ENCODE assay signal across 18 cellular contexts in the genomic region with DNA sequence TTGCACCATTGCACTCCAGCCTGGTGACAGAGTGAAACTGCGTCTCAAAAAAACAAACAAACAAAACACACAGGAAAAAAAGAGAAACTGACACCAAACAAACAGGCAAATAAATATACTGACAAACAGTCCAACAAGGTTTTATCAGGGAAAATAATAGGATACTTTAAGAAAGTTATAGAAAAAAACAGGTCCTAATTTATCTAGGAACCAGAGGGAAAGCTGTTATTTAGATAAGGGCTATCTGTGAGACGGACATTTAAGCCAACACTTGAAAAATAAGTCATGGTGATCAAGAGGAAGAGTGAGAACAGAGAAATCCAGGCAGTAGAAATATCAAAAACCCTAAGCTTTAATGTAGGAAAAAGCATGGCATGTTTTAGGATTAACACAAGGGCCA.
DNase-seq lines count a peak whose midpoint lies in the region; ATAC-seq and TF ChIP-seq lines count a peak whose summit lies in the region.
"Had no signal": no experiment of that assay in that cellular context is flagged by ENCODE, and none has a peak within 500 bp of the region (broad histone marks: within the 10 kb centered on the region; RNA-seq: fewer than 3 reads in every experiment).

No MANE protein-coding gene starts in this region.

- H3K27ac Mint-ChIP-seq in activated T-cell treated with anti-CD3 and anti-CD28 coated beads, Interleukin-2, amount 50 U/mL, for 72 hours, result peak overlapping the region; percentile 88
- peak overlapping the region; percentile 47 for H3K27ac Mint-ChIP-seq in activated T-helper 2 cell treated with anti-CD3 and anti-CD28 coated beads, Interferon-gamma antibody, Interleukin-2, Interleukin-4, amounts not matched to agents 10 μg/mL and 5 μg/mL and 100 μg/mL, durations not matched to agents 14 hours and 24 hours and 36 hours
- peak overlapping the region; percentile 85 to 87 for H3K27ac Mint-ChIP-seq in natural killer cell

- intact Hi-C loops in activated T-helper 2 cell treated with anti-CD3 and anti-CD28 coated beads, Interferon-gamma antibody, Interleukin-2, Interleukin-4, amounts not matched to agents 10 μg/mL and 5 μg/mL and 100 μg/mL, durations not matched to agents 14 hours and 24 hours and 36 hours (cut with micrococcal nuclease), result loop anchor here (1.0 to 10.0 kb wide), 2 partner anchors 8 to 1245 kb away; partner anchors contain the start of gene WRNIP1
- intact Hi-C loops in natural killer cell (cut with micrococcal nuclease) (loop anchor here (10.0 kb wide), 1 partner anchor 765 kb away; the partner anchor contains the start of gene CDYL), spleen (cut with DNase I; ENCODE audit: low total_unique reads) (no loop called here)

- H3K4me1 ChIP-seq in HEK293 (ENCODE audit: control insufficient read depth, insufficient read depth, low read length) (peaks cover 12% of the 10 kb centered on the region), spleen (peaks cover 5 to 67% (median 24%) of the 10 kb centered on the region in 6 donors)

- no peak overlapping the region for H3K4me3 ChIP-seq in HEK293 (ENCODE audit: low read depth, low read length)
- H3K4me3 ChIP-seq in spleen, result no peak overlapping the region
- H3K4me3 ChIP-seq: mucosa of descending colon, prostate gland had no signal

- no peak for DNase-seq in activated T-cell treated with anti-CD3 and anti-CD28 coated beads, Interleukin-2, amount 50 U/mL, for 72 hours
- no peak for DNase-seq in activated T-cell treated with anti-CD3 and anti-CD28 coated beads, Interleukin-2, amount 50 U/mL, for 1 hour
- DNase-seq in activated T-helper 2 cell treated with anti-CD3 and anti-CD28 coated beads, Interferon-gamma antibody, Interleukin-2, Interleukin-4, amounts not matched to agents 10 μg/mL and 5 μg/mL and 100 μg/mL, durations not matched to agents 14 hours and 24 hours and 36 hours (ENCODE audit: low spot score), result no peak
- DNase-seq in natural killer cell, result no peak
- DNase-seq in spleen, result no peak
- DNase-seq in NCI-H187 treated with DMSO at 0.1 percent for 48 hours (lab: John Stamatoyannopoulos, UW), result no peak
- DNase-seq: activated CD4-positive, alpha-beta T cell treated with anti-CD3 and anti-CD28 coated beads for 4 hours; cerebellar nuclear complex; DMS79; H7; islet precursor cell; MM.1S; mucosa of descending colon; NCI-H1436; NCI-H526 treated with DMSO at 0.1 percent for 48 hours had no signal

- ATAC-seq in activated T-cell treated with anti-CD3 and anti-CD28 coated beads, Interleukin-2, amount 50 U/mL, for 72 hours (replicated peaks in 1 of 2), result no peak
- no peak for ATAC-seq in natural killer cell

- peaks cover 0 to 2% of the 10 kb centered on the region in 2 donors for H3K9me3 Mint-ChIP-seq in activated T-cell treated with anti-CD3 and anti-CD28 coated beads, Interleukin-2, amount 50 U/mL, for 72 hours
- H3K9me3 Mint-ChIP-seq in activated T-helper 2 cell treated with anti-CD3 and anti-CD28 coated beads, Interferon-gamma antibody, Interleukin-2, Interleukin-4, amounts not matched to agents 10 μg/mL and 5 μg/mL and 100 μg/mL, durations not matched to agents 14 hours and 24 hours and 36 hours, result peaks cover 7% of the 10 kb centered on the region
- no peaks in the 10 kb centered on the region for H3K9me3 Mint-ChIP-seq in natural killer cell
- H3K9me3 Mint-ChIP-seq: activated naive CD4-positive, alpha-beta T cell treated with anti-CD3 and anti-CD28 coated beads, Interleukin-2, amount 50 U/mL, for 72 hours had no signal

- no peaks in the 10 kb centered on the region for H3K9me3 ChIP-seq in HEK293 (ENCODE audit: control insufficient read depth, insufficient read depth, low read depth, low read length)
- no peaks in the 10 kb centered on the region for H3K9me3 ChIP-seq in spleen
- H3K9me3 ChIP-seq: mucosa of descending colon, prostate gland had no signal

- H3K36me3 ChIP-seq in HEK293 (ENCODE audit: control insufficient read depth in 2 of 2, insufficient read depth in 1 of 2, low read length in 2 of 2) (peaks cover 13 to 16% of the 10 kb centered on the region in 2 experiments), spleen (peaks cover 0 to 13% (median 2%) of the 10 kb centered on the region in 6 donors)
- H3K36me3 ChIP-seq: prostate gland had no signal

- H3K27me3 ChIP-seq in spleen (replicated peaks in 1 of 7), result no peaks in the 10 kb centered on the region

- POLR2A ChIA-PET in HEK293 (lab: Yijun Ruan, JAX), result interaction anchor here (0.5 to 1.8 kb wide), 2 partner anchors 11 to 779 kb away, joined by 4 to 9 read pairs; a partner anchor contains a TSS

- H3K27ac ChIP-seq in HEK293 (ENCODE audit: extremely low read depth, low read depth, low read length) (no peak overlapping the region; the same call in 1 of the 2 replicates), spleen (no peak overlapping the region)
- H3K27ac ChIP-seq: prostate gland had no signal

- no peaks in the 10 kb centered on the region for H3K27me3 Mint-ChIP-seq in activated T-cell treated with anti-CD3 and anti-CD28 coated beads, Interleukin-2, amount 50 U/mL, for 72 hours (ENCODE audit: low read depth)
- no peaks in the 10 kb centered on the region for H3K27me3 Mint-ChIP-seq in activated T-helper 2 cell treated with anti-CD3 and anti-CD28 coated beads, Interferon-gamma antibody, Interleukin-2, Interleukin-4, amounts not matched to agents 10 μg/mL and 5 μg/mL and 100 μg/mL, durations not matched to agents 14 hours and 24 hours and 36 hours (ENCODE audit: low read depth)
- H3K27me3 Mint-ChIP-seq in natural killer cell (ENCODE audit: low read depth in 2 of 2), result no peaks in the 10 kb centered on the region

- H3K4me1 Mint-ChIP-seq in activated T-cell treated with anti-CD3 and anti-CD28 coated beads, Interleukin-2, amount 50 U/mL, for 72 hours (ENCODE audit: low read depth), result peaks cover 57% of the 10 kb centered on the region
- peaks cover 49% of the 10 kb centered on the region for H3K4me1 Mint-ChIP-seq in activated T-helper 2 cell treated with anti-CD3 and anti-CD28 coated beads, Interferon-gamma antibody, Interleukin-2, Interleukin-4, amounts not matched to agents 10 μg/mL and 5 μg/mL and 100 μg/mL, durations not matched to agents 14 hours and 24 hours and 36 hours (ENCODE audit: low read depth)
- peaks cover 32 to 42% of the 10 kb centered on the region in 2 donors for H3K4me1 Mint-ChIP-seq in natural killer cell

- TF ChIP-seq POLR2A in spleen (IDR thresholded peaks at IDR 0.05), result no peak

- TF ChIP-seq CTCF in HEK293 (tag by site-specific recombination; IDR thresholded peaks at IDR 0.05) (no peak), natural killer cell (IDR thresholded peaks at IDR 0.05) (no peak), spleen (IDR thresholded peaks at IDR 0.05 in 8 of 11, conservative IDR thresholded peaks at IDR 0.05 in 3 of 11) (no peak)

- 70 to 88% (median 80%) methylated on average over 2 of the region's 2 CpGs for WGBS in spleen, 5 donors

- peak overlapping the region in 1 of 2 donors; percentile 33 for H3K4me3 Mint-ChIP-seq in activated T-cell treated with anti-CD3 and anti-CD28 coated beads, Interleukin-2, amount 50 U/mL, for 72 hours
- H3K4me3 Mint-ChIP-seq in activated T-helper 2 cell treated with anti-CD3 and anti-CD28 coated beads, Interferon-gamma antibody, Interleukin-2, Interleukin-4, amounts not matched to agents 10 μg/mL and 5 μg/mL and 100 μg/mL, durations not matched to agents 14 hours and 24 hours and 36 hours (ENCODE audit: low read depth), result no peak overlapping the region
- peak overlapping the region; percentile 0 for H3K4me3 Mint-ChIP-seq in natural killer cell

- H3K36me3 Mint-ChIP-seq in activated T-cell treated with anti-CD3 and anti-CD28 coated beads, Interleukin-2, amount 50 U/mL, for 72 hours (ENCODE audit: insufficient read depth in 2 of 2), result peaks cover 9 to 11% of the 10 kb centered on the region in 2 donors
- peaks cover 35% of the 10 kb centered on the region for H3K36me3 Mint-ChIP-seq in activated T-helper 2 cell treated with anti-CD3 and anti-CD28 coated beads, Interferon-gamma antibody, Interleukin-2, Interleukin-4, amounts not matched to agents 10 μg/mL and 5 μg/mL and 100 μg/mL, durations not matched to agents 14 hours and 24 hours and 36 hours (ENCODE audit: low read depth)
- no peaks in the 10 kb centered on the region for H3K36me3 Mint-ChIP-seq in natural killer cell

- CTCF ChIA-PET in HEK293 (lab: Yijun Ruan, JAX), result interaction anchor here (0.6 to 3.6 kb wide), 12 partner anchors 8 to 268 kb away, joined by 3 to 26 read pairs (median 5); partner anchors contain the start of gene FAM50B

TF ChIP-seq in HEK293, 187 proteins besides CTCF, POLR2A, EP300 and RAD21:
- no peak for TF ChIP-seq RBAK (tag by site-specific recombination; IDR thresholded peaks at IDR 0.05)
- TF ChIP-seq ZNF335 (tag by site-specific recombination; conservative IDR thresholded peaks at IDR 0.05), result 0 out of 2 replicates have a peak, but pooled peaks have one; percentile 15
TF ChIP-seq in HEK293: peak in this region for 1.
